16 cellular contexts compared by ENCODE assay signal in genomic region chr3:105915524-105915923, GRCh38. TPM values are rescaled to one million over a fixed set of nuclear protein-coding genes. Genes with fewer than 3 reads are reported as not detected.
DNase-seq lines count a peak whose midpoint lies in the region; ATAC-seq and TF ChIP-seq lines count a peak whose summit lies in the region.
"Had no signal": no experiment of that assay in that cellular context is flagged by ENCODE, and none has a peak within 500 bp of the region (broad histone marks: within the 10 kb centered on the region; RNA-seq: fewer than 3 reads in every experiment).

No MANE protein-coding gene starts in this region.

- H3K9me3 ChIP-seq in mammary epithelial cell (replicated peaks; ENCODE audit: insufficient read depth, low read length) = no peaks in the 10 kb centered on the region
- H3K9me3 ChIP-seq in right lobe of liver = peaks cover 0 to 3% (median 0%) of the 10 kb centered on the region in 4 donors

- no peaks in the 10 kb centered on the region for H3K79me2 ChIP-seq in mammary epithelial cell (ENCODE audit: insufficient read depth, low read length)

- no peak overlapping the region for H3K9ac ChIP-seq in mammary epithelial cell (ENCODE audit: insufficient read depth, low read length)

- ATAC-seq in GM21526 (IDR thresholded peaks at IDR 0.05; ENCODE audit: low FRiP score, unreplicated experiment) = no peak
- ATAC-seq in right lobe of liver = no peak

- intact Hi-C loops in mammary epithelial cell (cut with micrococcal nuclease) = no loop called here
- intact Hi-C loops in right lobe of liver (cut with DNase I) = no loop called here

- no peaks in the 10 kb centered on the region for H3K27me3 ChIP-seq in mammary epithelial cell (ENCODE audit: insufficient read depth, low read length)
- H3K27me3 ChIP-seq in right lobe of liver = no peaks in the 10 kb centered on the region

- H3K4me3 ChIP-seq in mammary epithelial cell (replicated peaks in 1 of 3; ENCODE audit: insufficient read depth in 1 of 3, low read depth in 2 of 3, low read length in 3 of 3) = no peak overlapping the region
- no peak overlapping the region for H3K4me3 ChIP-seq in fibroblast of the aortic adventitia (ENCODE audit: low read depth, low read length)
- H3K4me3 ChIP-seq in right lobe of liver = no peak overlapping the region

- in situ Hi-C loops in mammary epithelial cell (cut with MboI; ENCODE audit: low sequenced_read_pairs in 2 of 2) = no loop called here

- dilution Hi-C loops in mammary epithelial cell (cut with HindIII; ENCODE audit: low sequenced_read_pairs) = no loop called here

- H3K27ac ChIP-seq in mammary epithelial cell (ENCODE audit: insufficient read depth, low read depth, low read length) = no peak overlapping the region
- H3K27ac ChIP-seq in right lobe of liver = no peak overlapping the region
- H3K27ac ChIP-seq: HL-60 had no signal

- TF ChIP-seq POLR2A in right lobe of liver (IDR thresholded peaks at IDR 0.05) = no peak

- CTCF ChIA-PET in mammary epithelial cell (lab: Charles Lee; ENCODE audit: low non-redundant PET) = no interaction called here

- WGBS in mammary epithelial cell (ENCODE audit: low coverage, missing lambda C conversion rate) = 64% methylated on average over 2 of the region's 2 CpGs
- WGBS in right lobe of liver (ENCODE audit: insufficient coverage, low coverage, low lambda C conversion rate, missing lambda C conversion rate) = 81% methylated on average over 2 of the region's 2 CpGs

- no peak overlapping the region for H2AFZ ChIP-seq in mammary epithelial cell (ENCODE audit: low read depth, low read length)

- H3K4me1 ChIP-seq in mammary epithelial cell (ENCODE audit: insufficient read depth, low read length) (no peaks in the 10 kb centered on the region), right lobe of liver (no peaks in the 10 kb centered on the region)

- BruUV-seq in mammary epithelial cell (replicated peaks; lab: Mats Ljungman, UMichigan) = no TSS peak

- H3K4me2 ChIP-seq in mammary epithelial cell (ENCODE audit: insufficient read depth, low read depth, low read length) = no peak overlapping the region

- H4K20me1 ChIP-seq in mammary epithelial cell (ENCODE audit: insufficient read depth, low read length) = no peaks in the 10 kb centered on the region

- H3K36me3 ChIP-seq in mammary epithelial cell (ENCODE audit: insufficient read depth, low read length) (no peaks in the 10 kb centered on the region), right lobe of liver (no peaks in the 10 kb centered on the region)

- no peak for TF ChIP-seq CTCF in mammary epithelial cell (conservative IDR thresholded peaks at IDR 0.05 in 1 of 2, IDR thresholded peaks at IDR 0.05 in 1 of 2; ENCODE audit: extremely low read depth in 1 of 2, insufficient read depth in 1 of 2, low read depth in 1 of 2, low read length in 2 of 2)
- TF ChIP-seq CTCF in fibroblast of the aortic adventitia (IDR thresholded peaks at IDR 0.05; ENCODE audit: insufficient read depth, low read length) = no peak
- no peak for TF ChIP-seq CTCF in right lobe of liver (IDR thresholded peaks at IDR 0.05)

- DNase-seq in EH (ENCODE audit: low read depth) (peak; percentile 4), HCEC 1CT (peak; percentile 71), mammary epithelial cell (peak; percentile 70), fibroblast of the aortic adventitia (ENCODE audit: low read depth) (peak; percentile 11), right lobe of liver (no peak), NCI-H1417 (lab: John Stamatoyannopoulos, UW) (no peak)
- DNase-seq: COR-L47, H9, NCI-H1436, NCI-H2029, NCI-H2171, NCI-H446, NCI-H69, RPMI8226 had no signal

RNA-seq across cellular contexts. Expression of gene CBLB, which starts 46.7 kb away (rescaled TPM):
- total RNA-seq in mammary epithelial cell (10 to 100 TPM; 39.3 to 59.4 TPM), fibroblast of the aortic adventitia (ENCODE audit: low replicate concordance) (63.9 and 70.3 TPM in 2 replicates), right lobe of liver (10 to 100 TPM in 5 of 6 experiments, 1 to 10 TPM in 1; 9.4 to 21.4 (median 18.2) TPM)
- polyA plus RNA-seq in mammary epithelial cell = 9.5 TPM
- 46.8 TPM for polyA minus RNA-seq in mammary epithelial cell

Comparison
In these comparisons a context has a peak if more than half of its experiments do, and no peak if none do; other contexts are left out.
1. DNase-seq: peak in EH (single experiment), HCEC 1CT (single experiment), mammary epithelial cell (single experiment) and fibroblast of the aortic adventitia (single experiment); none in right lobe of liver (0 of 3) and NCI-H1417 (0 of 3).